In the genomic region with DNA sequence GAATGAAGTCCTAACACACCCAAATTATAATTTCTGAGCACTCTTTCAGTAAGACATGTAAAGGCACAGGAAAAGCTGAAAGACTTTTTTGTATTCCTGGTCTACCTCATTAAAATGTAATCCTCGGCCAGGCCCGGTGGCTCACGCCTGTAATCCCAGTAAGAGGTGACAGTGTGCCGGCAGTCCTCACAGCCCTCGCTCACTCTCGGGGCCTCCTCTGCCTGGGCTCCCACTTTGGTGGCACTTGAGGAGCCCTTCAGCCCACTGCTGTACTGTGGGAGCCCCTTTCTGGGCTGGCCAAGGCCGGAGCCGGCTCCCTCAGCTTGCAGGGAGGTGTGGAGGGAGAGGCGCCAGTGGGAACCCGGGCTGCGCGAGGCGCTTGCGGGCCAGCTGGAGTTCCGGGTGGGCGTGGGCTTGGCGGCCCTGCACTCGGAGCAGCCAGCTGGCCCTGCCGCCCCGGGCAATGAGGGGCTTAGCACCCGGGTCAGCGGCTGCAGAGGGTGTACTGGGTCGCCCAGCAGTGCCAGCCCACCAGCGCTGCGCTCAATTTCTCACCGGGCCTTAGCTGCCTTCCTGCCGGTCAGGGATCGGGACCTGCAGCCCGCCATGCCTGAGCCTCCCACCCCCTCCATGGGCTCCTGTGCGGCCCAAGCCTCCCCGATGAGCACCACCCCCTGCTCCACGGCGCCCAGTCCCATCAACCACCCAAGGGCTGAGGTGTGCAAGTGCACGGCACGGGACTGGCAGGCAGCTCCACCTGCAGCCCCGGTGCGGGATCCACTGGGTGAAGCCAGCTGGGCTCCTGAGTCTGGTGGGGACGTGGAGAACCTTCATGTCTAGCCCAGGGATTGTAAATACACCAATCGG, we compare ENCODE assay signal across 1 cellular context. TPM values are rescaled to one million over a fixed set of nuclear protein-coding genes. Genes with fewer than 3 reads are reported as not detected.
"Had no signal": no experiment of that assay in that cellular context is flagged by ENCODE, and none has a peak within 500 bp of the region (broad histone marks: within the 10 kb centered on the region; RNA-seq: fewer than 3 reads in every experiment).

No MANE protein-coding gene starts in this region.

RNA-seq across cellular contexts. Expression of a gene that starts 49.5 kb away (rescaled TPM):
- total RNA-seq: activated T-helper 1 cell treated with anti-CD3 and anti-CD28 coated beads, Interleukin-12 subunit alpha, Interleukin-12 subunit beta, Interleukin-2, Interleukin-4 antibody, amounts not matched to agents 30 ng/mL and 10 ng/mL and 1 ng/mL, durations not matched to agents 14 hours and 24 hours and 36 hours had no signal
